In genomic region chr18:61975526-61976326, GRCh38 we compare ENCODE assay signal across 12 cellular contexts.
DNase-seq lines count a peak whose midpoint lies in the region; ATAC-seq, FAIRE-seq and TF ChIP-seq lines count a peak whose summit lies in the region.
"Had no signal": no experiment of that assay in that cellular context is flagged by ENCODE, and none has a peak within 500 bp of the region (broad histone marks: within the 10 kb centered on the region; RNA-seq: fewer than 3 reads in every experiment).

No MANE protein-coding gene starts in this region.

- H3K14ac ChIP-seq in IMR-90 (replicated peaks; ENCODE audit: low read depth, low read length) = no peak overlapping the region; the same call in 1 of the 2 replicates

- no peak for TF ChIP-seq EP300 in K562 (IDR thresholded peaks at IDR 0.05; ENCODE audit: low read length)

- H3K27me3 ChIP-seq in IMR-90 (ENCODE audit: control insufficient read depth, insufficient read depth, low read length) (no peaks in the 10 kb centered on the region), K562 (ENCODE audit: control insufficient read depth in 2 of 2, insufficient read depth in 2 of 2, low read length in 2 of 2) (no peaks in the 10 kb centered on the region), HAP-1 (ENCODE audit: low read depth) (no peaks in the 10 kb centered on the region)
- H3K27me3 ChIP-seq: right atrium auricular region had no signal

- H2BK5ac ChIP-seq in IMR-90 (ENCODE audit: low read depth, low read length, poor library complexity, severe bottlenecking) = no peak overlapping the region

- H3K9me3 ChIP-seq in IMR-90 (ENCODE audit: control insufficient read depth, insufficient read depth, low read length) = no peaks in the 10 kb centered on the region
- no peaks in the 10 kb centered on the region for H3K9me3 ChIP-seq in K562 (replicated peaks; ENCODE audit: control insufficient read depth, insufficient read depth, low read depth, low read length)
- H3K9me3 ChIP-seq in HAP-1 = no peaks in the 10 kb centered on the region
- H3K9me3 ChIP-seq: right atrium auricular region had no signal

- POLR2A ChIA-PET in IMR-90 (lab: Charles Lee; ENCODE audit: unreplicated experiment) = no interaction called here
- POLR2A ChIA-PET in K562 (lab: Yijun Ruan, JAX) = no interaction called here

- dilution Hi-C loops in IMR-90 (cut with HindIII; ENCODE audit: low sequenced_read_pairs, unreplicated experiment) = no loop called here

- no peak overlapping the region for H4K8ac ChIP-seq in IMR-90 (ENCODE audit: low read depth in 2 of 2, low read length in 2 of 2)

- no peak for TF ChIP-seq POLR2A in GM12892 (IDR thresholded peaks at IDR 0.05; ENCODE audit: low read depth, low read length)
- no peak for TF ChIP-seq POLR2A in IMR-90 (IDR thresholded peaks at IDR 0.05; ENCODE audit: low read depth, low read length)
- no peak for TF ChIP-seq POLR2A in K562 (conservative IDR thresholded peaks at IDR 0.05)

- BruUV-seq in IMR-90 (replicated peaks; lab: Mats Ljungman, UMichigan) (no TSS peak), K562 (replicated peaks; lab: Mats Ljungman, UMichigan) (no TSS peak)

- no CpG with 5 or more reads among the region's 9 CpGs for WGBS in IMR-90 (ENCODE audit: extremely low coverage in 2 of 2, insufficient read length in 1 of 2), 2 experiments
- WGBS in K562 (ENCODE audit: insufficient coverage, low coverage, missing lambda C conversion rate) = 3% methylated on average over 8 of the region's 9 CpGs

- H3K4me2 ChIP-seq in IMR-90 (ENCODE audit: low read depth, low read length) (no peak overlapping the region), K562 (ENCODE audit: insufficient read depth, low read length) (no peak overlapping the region)

- no peak overlapping the region for H2AFZ ChIP-seq in IMR-90 (replicated peaks; ENCODE audit: low read length, poor library complexity)
- H2AFZ ChIP-seq in K562 (ENCODE audit: low read depth, low read length) = no peak overlapping the region

- no peak overlapping the region for H2BK15ac ChIP-seq in IMR-90 (ENCODE audit: low read depth, low read length)

- H4K91ac ChIP-seq in IMR-90 (ENCODE audit: insufficient read depth, low read depth, low read length) = no peak overlapping the region

- H3K4me1 ChIP-seq in IMR-90 (ENCODE audit: control insufficient read depth, insufficient read depth, low read length) (no peaks in the 10 kb centered on the region), K562 (replicated peaks in 1 of 2; ENCODE audit: control insufficient read depth in 2 of 2, insufficient read depth in 2 of 2, low read length in 2 of 2) (no peaks in the 10 kb centered on the region; a peak in 1 of 5 replicates), HAP-1 (peaks cover 7% of the 10 kb centered on the region)
- H3K4me1 ChIP-seq: right atrium auricular region had no signal

- H3K79me2 ChIP-seq in K562 (ENCODE audit: control insufficient read depth, insufficient read depth, low read length) = no peaks in the 10 kb centered on the region

- H3K9ac ChIP-seq in IMR-90 (ENCODE audit: low read depth, low read length) (no peak overlapping the region), K562 (ENCODE audit: insufficient read depth in 1 of 2, low read depth in 2 of 2, low read length in 2 of 2) (no peak overlapping the region)

- H3K4me3 ChIP-seq in IMR-90 (ENCODE audit: insufficient read depth, low read depth, low read length) (no peak overlapping the region), K562 (no peak overlapping the region), HAP-1 (no peak overlapping the region)
- H3K4me3 ChIP-seq: right atrium auricular region had no signal

- H2BK20ac ChIP-seq in IMR-90 (ENCODE audit: low read depth, low read length) = peak overlapping the region; percentile 24; the same call in 1 of the 2 replicates

- H3K9me1 ChIP-seq in IMR-90 (ENCODE audit: insufficient read depth, low read length) (peaks cover 2% of the 10 kb centered on the region; the same call in 1 of the 2 replicates), K562 (ENCODE audit: control insufficient read depth, insufficient read depth, low read length) (no peaks in the 10 kb centered on the region)

- in situ Hi-C loops in IMR-90 (cut with MboI; ENCODE audit: low sequenced_read_pairs) (no loop called here), K562 (cut with MboI) (no loop called here), HAP-1 (cut with MboI; ENCODE audit: low sequenced_read_pairs) (no loop called here)

- H3K27ac ChIP-seq in IMR-90 (ENCODE audit: insufficient read depth, low read length) (no peak overlapping the region), K562 (ENCODE audit: extremely low read depth, low read depth, low read length) (no peak overlapping the region)
- H3K27ac ChIP-seq: right atrium auricular region had no signal

- H2AK5ac ChIP-seq in IMR-90 (ENCODE audit: low read depth, low read length) = no peak overlapping the region

- H3K56ac ChIP-seq in IMR-90 (ENCODE audit: extremely low read depth, insufficient read depth, low read length) = no peak overlapping the region

- no peak for TF ChIP-seq RAD21 in IMR-90 (IDR thresholded peaks at IDR 0.05; ENCODE audit: low read length)
- no peak for TF ChIP-seq RAD21 in K562 (CRISPR knock-in tag; conservative IDR thresholded peaks at IDR 0.05 in 1 of 2, IDR thresholded peaks at IDR 0.05 in 1 of 2)

- no peak overlapping the region for H4K5ac ChIP-seq in IMR-90 (ENCODE audit: low read depth, low read length)

- H3K36me3 ChIP-seq in IMR-90 (ENCODE audit: control insufficient read depth, insufficient read depth, low read length) (no peaks in the 10 kb centered on the region), K562 (ENCODE audit: control insufficient read depth, insufficient read depth, low read length) (no peaks in the 10 kb centered on the region), HAP-1 (replicated peaks) (no peaks in the 10 kb centered on the region)
- H3K36me3 ChIP-seq: right atrium auricular region had no signal

- intact Hi-C loops in IMR-90 (cut with micrococcal nuclease) = no loop called here
- intact Hi-C loops in K562 (cut with micrococcal nuclease) = no loop called here

- no peak overlapping the region for H2AK9ac ChIP-seq in IMR-90 (replicated peaks; ENCODE audit: low read depth, low read length, poor library complexity)

- FAIRE-seq in GM12892 (lab: Jason Lieb, UNC) = peak; percentile 73
- FAIRE-seq in K562 (lab: Jason Lieb, UNC) = no peak

- ATAC-seq in GM19395 (IDR thresholded peaks at IDR 0.05; ENCODE audit: unreplicated experiment) = peak; percentile 51
- ATAC-seq in IMR-90 (ENCODE audit: low read depth) = no peak
- ATAC-seq in K562 = no peak
- ATAC-seq: Panc1 had no signal

- no peaks in the 10 kb centered on the region for H4K20me1 ChIP-seq in IMR-90 (ENCODE audit: insufficient read depth, low read length)
- no peaks in the 10 kb centered on the region for H4K20me1 ChIP-seq in K562 (replicated peaks; ENCODE audit: control insufficient read depth, insufficient read depth, low read length)

- TF ChIP-seq CTCF in IMR-90 (conservative IDR thresholded peaks at IDR 0.05; ENCODE audit: low read depth, low read length) (no peak), K562 (IDR thresholded peaks at IDR 0.05 in 2 of 3, conservative IDR thresholded peaks at IDR 0.05 in 1 of 3; ENCODE audit: insufficient read depth in 2 of 3, low read depth in 1 of 3, low read length in 3 of 3) (no peak)

- H3K79me1 ChIP-seq in IMR-90 (ENCODE audit: low read depth in 1 of 2, low read length in 2 of 2) = no peaks in the 10 kb centered on the region

- CTCF ChIA-PET in IMR-90 (lab: Yijun Ruan, JAX) = no interaction called here
- CTCF ChIA-PET in K562 (lab: Yijun Ruan, JAX; ENCODE audit: low intra/inter-chr PET ratio) = no interaction called here

- H3K4ac ChIP-seq in IMR-90 (ENCODE audit: low read depth, low read length) = no peak overlapping the region

- no peak overlapping the region for H2BK120ac ChIP-seq in IMR-90 (ENCODE audit: low read depth, low read length)

- no peak for DNase-seq in GM12892 (ENCODE audit: insufficient read length)
- DNase-seq in IMR-90 = no peak
- DNase-seq in K562 (ENCODE audit: extremely low read depth in 1 of 4, low spot score in 3 of 4) = no peak
- DNase-seq in T-helper 9 cell = no peak
- no peak for DNase-seq in SHP77 treated with DMSO at 0.1 percent for 48 hours (lab: John Stamatoyannopoulos, UW)
- DNase-seq in HAP-1 (ENCODE audit: low spot score in 2 of 2) = no peak
- no peak for DNase-seq in pons (ENCODE audit: low spot score)
- DNase-seq: mammary epithelial cell, NCI-H1417 treated with DMSO at 0.1 percent for 48 hours had no signal

- no peak overlapping the region for H3K23ac ChIP-seq in IMR-90 (ENCODE audit: low read depth, low read length)

- no peak overlapping the region for H3K18ac ChIP-seq in IMR-90 (ENCODE audit: low read depth, low read length)

TF ChIP-seq in IMR-90, 13 proteins besides CTCF, POLR2A, EP300 and RAD21 (continues in another document):
- TF ChIP-seq RCOR1 (IDR thresholded peaks at IDR 0.05; ENCODE audit: insufficient replicate concordance, low read length) (no peak), USF2 (IDR thresholded peaks at IDR 0.05; ENCODE audit: low read depth, low read length) (no peak), MAFK (IDR thresholded peaks at IDR 0.05; ENCODE audit: low read depth, low read length) (no peak), SMC3 (IDR thresholded peaks at IDR 0.05; ENCODE audit: low read depth, low read length) (no peak)

TF ChIP-seq in K562, 482 proteins besides CTCF, POLR2A, EP300 and RAD21:
- peak; percentile 22; the same call in 1 of the 2 replicates for TF ChIP-seq ATF7 (IDR thresholded peaks at IDR 0.05)
- TF ChIP-seq ATF1 (CRISPR knock-in tag; IDR thresholded peaks at IDR 0.05) = no peak
- TF ChIP-seq ATF1 (tag; IDR thresholded peaks at IDR 0.05) = peak; percentile 67; the same call in 1 of the 2 replicates
- TF ChIP-seq TOE1 (IDR thresholded peaks at IDR 0.05; ENCODE audit: borderline replicate concordance) = no peak
- TF ChIP-seq TOE1 (CRISPR knock-in tag; IDR thresholded peaks at IDR 0.05; ENCODE audit: borderline replicate concordance, low read depth) = no peak
- no peak for TF ChIP-seq C11orf30 (IDR thresholded peaks at IDR 0.05; ENCODE audit: low read depth)
- TF ChIP-seq PYGO2 (tag; IDR thresholded peaks at IDR 0.05) = no peak
- no peak for TF ChIP-seq ZNF311 (CRISPR knock-in tag; IDR thresholded peaks at IDR 0.05)
- TF ChIP-seq TAF7 (tag; IDR thresholded peaks at IDR 0.05) = no peak
- TF ChIP-seq CSDE1 (IDR thresholded peaks at IDR 0.05) = no peak
- no peak for TF ChIP-seq ZNF639 (CRISPR knock-in tag; conservative IDR thresholded peaks at IDR 0.05 in 1 of 2, IDR thresholded peaks at IDR 0.05 in 1 of 2)
- TF ChIP-seq RFX1 (IDR thresholded peaks at IDR 0.05) = no peak
